In genomic region chr4:15703439-15703838, GRCh38 we compare ENCODE assay signal across 8 cellular contexts. TPM values are rescaled to one million over a fixed set of nuclear protein-coding genes. Genes with fewer than 3 reads are reported as not detected.
A peak's percentile ranks its signal among the peaks of the same experiment; 100 is the strongest.
DNase-seq lines count a peak whose midpoint lies in the region; ATAC-seq and TF ChIP-seq lines count a peak whose summit lies in the region.

No MANE protein-coding gene starts in this region.

- H3K4me1 Mint-ChIP-seq in activated naive CD4-positive, alpha-beta T cell treated with anti-CD3 and anti-CD28 coated beads, Interleukin-2, amount 50 U/mL, for 24 hours = peaks cover 8% of the 10 kb centered on the region

- H3K4me3 ChIP-seq in colonic mucosa = peak overlapping the region; percentile 39
- peak overlapping the region; percentile 1 to 55 for H3K4me3 ChIP-seq in muscle layer of colon (ENCODE audit: low read depth in 1 of 2, low read length in 2 of 2)
- H3K4me3 ChIP-seq in uterus = peak overlapping the region; percentile 43 to 46

- TF ChIP-seq POLR2A in uterus (IDR thresholded peaks at IDR 0.05) = no peak

- no peaks in the 10 kb centered on the region for H3K27me3 ChIP-seq in colonic mucosa
- no peaks in the 10 kb centered on the region for H3K27me3 ChIP-seq in muscle layer of colon (ENCODE audit: control insufficient read depth in 1 of 2, insufficient read depth in 2 of 2, low read length in 2 of 2)
- no peaks in the 10 kb centered on the region for H3K27me3 ChIP-seq in uterus

- peak overlapping the region; percentile 93 for H3K4me3 Mint-ChIP-seq in activated naive CD4-positive, alpha-beta T cell treated with anti-CD3 and anti-CD28 coated beads, Interleukin-2, amount 50 U/mL, for 24 hours

- DNase-seq in activated naive CD4-positive, alpha-beta T cell (lab: John Stamatoyannopoulos, UW) = no peak
- DNase-seq in colonic mucosa = no peak
- DNase-seq in uterus = no peak
- DNase-seq in NCI-H2171 (lab: John Stamatoyannopoulos, UW) = no peak
- DNase-seq in activated effector memory CD4-positive, alpha-beta T cell treated with Interleukin-2 at 50 U/mL for 16 hours = no peak

- H3K36me3 ChIP-seq in colonic mucosa (no peaks in the 10 kb centered on the region), muscle layer of colon (ENCODE audit: insufficient read depth, low read length) (no peaks in the 10 kb centered on the region), uterus (no peaks in the 10 kb centered on the region)

- H3K9ac ChIP-seq in colonic mucosa (ENCODE audit: low read depth in 2 of 2, low read length in 2 of 2) = peak overlapping the region in 1 of 2 donors; percentile 48
- H3K9ac ChIP-seq in muscle layer of colon (ENCODE audit: low read length) = no peak overlapping the region

- ATAC-seq in GM21723 (IDR thresholded peaks at IDR 0.05; ENCODE audit: unreplicated experiment) = no peak

- no peak overlapping the region for H3K27ac ChIP-seq in colonic mucosa
- H3K27ac ChIP-seq in muscle layer of colon (ENCODE audit: low read depth, low read length) = no peak overlapping the region
- H3K27ac ChIP-seq in uterus = peak overlapping the region; percentile 43 to 62

- H3K4me1 ChIP-seq in colonic mucosa = peaks cover 4% of the 10 kb centered on the region
- H3K4me1 ChIP-seq in muscle layer of colon (ENCODE audit: insufficient read depth, low read length) = peaks cover 9% of the 10 kb centered on the region
- no peaks in the 10 kb centered on the region for H3K4me1 ChIP-seq in uterus

- no peak overlapping the region for H3K27ac Mint-ChIP-seq in activated naive CD4-positive, alpha-beta T cell treated with anti-CD3 and anti-CD28 coated beads, Interleukin-2, amount 50 U/mL, for 24 hours

- TF ChIP-seq CTCF in colonic mucosa (IDR thresholded peaks at IDR 0.05) = no peak
- TF ChIP-seq CTCF in uterus (IDR thresholded peaks at IDR 0.05) = no peak

- no peaks in the 10 kb centered on the region for H3K36me3 Mint-ChIP-seq in activated naive CD4-positive, alpha-beta T cell treated with anti-CD3 and anti-CD28 coated beads, Interleukin-2, amount 50 U/mL, for 24 hours

- no peaks in the 10 kb centered on the region for H3K9me3 ChIP-seq in colonic mucosa
- H3K9me3 ChIP-seq in muscle layer of colon (ENCODE audit: low read length) = no peaks in the 10 kb centered on the region
- H3K9me3 ChIP-seq in uterus = no peaks in the 10 kb centered on the region

- intact Hi-C loops in colonic mucosa (cut with DNase I) (no loop called here), uterus (cut with DNase I; ENCODE audit: low total_unique reads) (no loop called here)

- H3K27me3 Mint-ChIP-seq in activated naive CD4-positive, alpha-beta T cell treated with anti-CD3 and anti-CD28 coated beads, Interleukin-2, amount 50 U/mL, for 24 hours = peaks cover 5% of the 10 kb centered on the region

- no peaks in the 10 kb centered on the region for H3K9me3 Mint-ChIP-seq in activated naive CD4-positive, alpha-beta T cell treated with anti-CD3 and anti-CD28 coated beads, Interleukin-2, amount 50 U/mL, for 24 hours

RNA-seq across cellular contexts. Expression of gene BST1, which starts 0.6 kb away (rescaled TPM):
- total RNA-seq in colonic mucosa = 10 to 100 TPM in 1 of 2 donors, 1 to 10 TPM in 1; 9.2 to 12.4 TPM
- 10 to 100 TPM in 1 of 4 donors, 1 to 10 TPM in 2, not detected in 1; 1.5 to 11.4 (median 7.7) TPM for total RNA-seq in uterus

RNA-seq across cellular contexts. Expression of gene FAM200B, which starts 21.8 kb away (rescaled TPM):
- 10 to 100 TPM; 27.3 to 32.2 TPM for total RNA-seq in colonic mucosa
- 100 to 1,000 TPM in 1 of 4 donors, 10 to 100 TPM in 3; 41.7 to 104 (median 54.8) TPM for total RNA-seq in uterus

RNA-seq across cellular contexts. Expression of gene FBXL5, which starts 48.3 kb away (rescaled TPM):
- total RNA-seq in colonic mucosa = 10 to 100 TPM; 43.4 to 52.1 TPM
- total RNA-seq in uterus = 100 to 1,000 TPM in 3 of 4 donors, 10 to 100 TPM in 1; 69.7 to 261 (median 136) TPM

Comparison
In these comparisons a context has a peak if more than half of its experiments do, and no peak if none do; other contexts are left out.
1. H3K27ac ChIP-seq: peak in uterus (2 of 2); none in colonic mucosa (single experiment) and muscle layer of colon (single experiment).
2. Peak in every context shown above with its lines, with median percentiles within 50 percentile points of each other: H3K4me3 ChIP-seq.